8 cellular contexts compared by ENCODE assay signal in genomic region chr19:18097217-18097992, GRCh38. TPM values are rescaled to one million over a fixed set of nuclear protein-coding genes. Genes with fewer than 3 reads are reported as not detected.
DNase-seq lines count a peak whose midpoint lies in the region; ATAC-seq and TF ChIP-seq lines count a peak whose summit lies in the region.

TSS of gene MAST3 (plus strand) at chr19:18097778. CDS start at chr19:18097793, 15 bp downstream.

- H3K4me3 Mint-ChIP-seq in activated CD4-positive, alpha-beta T cell treated with anti-CD3 and anti-CD28 coated beads, Interleukin-2, amount 10 ng/mL, durations not matched to agents 24 days and 14 days: peak within 1 kb of the TSS; percentile 83

- peak; percentile 69 for DNase-seq in NCI-H226
- DNase-seq in activated CD4-positive, alpha-beta T cell treated with anti-CD3 and anti-CD28 coated beads, Interleukin-2, amount 10 ng/mL, durations not matched to agents 24 days and 14 days: peak; percentile 98
- DNase-seq in coronary artery (ENCODE audit: low spot score): no peak
- peak; percentile 93 for DNase-seq in left lobe of liver (ENCODE audit: low spot score)
- DNase-seq in stimulated activated CD4-positive, alpha-beta T cell treated with anti-CD3 and anti-CD28 coated beads, Interleukin-2, amount 100 ng/mL, for 48 hours: peak; percentile 90 to 96
- no peak for DNase-seq in NCI-H1092 treated with DMSO at 0.1 percent for 48 hours (lab: John Stamatoyannopoulos, UW)

- H3K9me3 Mint-ChIP-seq in activated CD4-positive, alpha-beta T cell treated with anti-CD3 and anti-CD28 coated beads, Interleukin-2, amount 10 ng/mL, durations not matched to agents 24 days and 14 days: no peaks in the 10 kb centered on the region

- peaks cover 25% of the 10 kb centered on the region for H3K4me1 Mint-ChIP-seq in activated CD4-positive, alpha-beta T cell treated with anti-CD3 and anti-CD28 coated beads, Interleukin-2, amount 10 ng/mL, durations not matched to agents 24 days and 14 days

- peak within 1 kb of the TSS; percentile 65 for H3K4me3 ChIP-seq in GM12875 (ENCODE audit: low read depth, low read length)
- H3K4me3 ChIP-seq in coronary artery: peak within 1 kb of the TSS; percentile 64

- peaks cover 2% of the 10 kb centered on the region for H3K36me3 Mint-ChIP-seq in activated CD4-positive, alpha-beta T cell treated with anti-CD3 and anti-CD28 coated beads, Interleukin-2, amount 10 ng/mL, durations not matched to agents 24 days and 14 days (ENCODE audit: low read depth)

- intact Hi-C loops in activated CD4-positive, alpha-beta T cell treated with anti-CD3 and anti-CD28 coated beads, Interleukin-2, amount 10 ng/mL, durations not matched to agents 24 days and 14 days (cut with micrococcal nuclease): no loop called here

- ATAC-seq in HG02798 (IDR thresholded peaks at IDR 0.05; ENCODE audit: poor library complexity, unreplicated experiment): peak; percentile 78
- ATAC-seq in left lobe of liver: peak; percentile 96

- no peak for TF ChIP-seq CTCF in GM12875 (IDR thresholded peaks at IDR 0.05; ENCODE audit: borderline replicate concordance, insufficient read depth, low read depth, low read length)
- no peak for TF ChIP-seq CTCF in coronary artery (IDR thresholded peaks at IDR 0.05)

- H3K27ac ChIP-seq in coronary artery: peak within 1 kb of the TSS; percentile 13 to 56

- peaks cover 3% of the 10 kb centered on the region for H3K27me3 Mint-ChIP-seq in activated CD4-positive, alpha-beta T cell treated with anti-CD3 and anti-CD28 coated beads, Interleukin-2, amount 10 ng/mL, durations not matched to agents 24 days and 14 days

- H3K27ac Mint-ChIP-seq in activated CD4-positive, alpha-beta T cell treated with anti-CD3 and anti-CD28 coated beads, Interleukin-2, amount 10 ng/mL, durations not matched to agents 24 days and 14 days: no peak within 1 kb of the TSS

RNA-seq across cellular contexts. Expression of gene MAST3, which starts in this region (rescaled TPM):
- 16.2 and 17.2 TPM in 2 replicates for total RNA-seq in activated CD4-positive, alpha-beta T cell treated with anti-CD3 and anti-CD28 coated beads, Interleukin-2, amount 10 ng/mL, durations not matched to agents 24 days and 14 days
- 18.4 TPM for total RNA-seq in left lobe of liver

Comparison
In these comparisons a context has a peak if more than half of its experiments do, and no peak if none do; other contexts are left out.
1. DNase-seq: peak in NCI-H226 (single experiment), activated CD4-positive, alpha-beta T cell treated with anti-CD3 and anti-CD28 coated beads, Interleukin-2, amount 10 ng/mL, durations not matched to agents 24 days and 14 days (single experiment), left lobe of liver (single experiment) and stimulated activated CD4-positive, alpha-beta T cell treated with anti-CD3 and anti-CD28 coated beads, Interleukin-2, amount 100 ng/mL, for 48 hours (2 of 2); none in coronary artery (single experiment) and NCI-H1092 treated with DMSO at 0.1 percent for 48 hours (single experiment).